In the genomic region with DNA sequence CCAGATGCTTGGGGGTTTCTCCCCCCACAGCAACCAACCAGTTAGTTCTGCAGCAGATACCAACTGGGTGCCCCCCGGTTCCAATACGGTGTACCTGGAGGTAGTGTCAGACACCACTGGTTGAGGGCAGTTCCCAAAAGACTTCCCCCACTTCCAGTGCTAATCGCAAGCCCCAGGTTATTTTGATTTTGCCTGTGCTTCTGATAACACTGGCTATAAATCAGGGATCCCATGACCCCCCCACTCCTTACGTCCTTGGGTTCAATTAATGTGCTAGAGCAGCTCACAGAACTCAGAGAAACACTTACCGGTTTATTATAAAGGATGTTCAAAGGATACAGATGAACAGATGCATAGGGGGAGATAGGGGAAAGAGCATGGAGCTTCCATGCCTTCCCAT, we compare ENCODE assay signal across 30 cellular contexts. TPM values are rescaled to one million over a fixed set of nuclear protein-coding genes. Genes with fewer than 3 reads are reported as not detected.
DNase-seq lines count a peak whose midpoint lies in the region; ATAC-seq and TF ChIP-seq lines count a peak whose summit lies in the region.
"Had no signal": no experiment of that assay in that cellular context is flagged by ENCODE, and none has a peak within 500 bp of the region (broad histone marks: within the 10 kb centered on the region; RNA-seq: fewer than 3 reads in every experiment).

No MANE protein-coding gene starts in this region.

- H4K8ac ChIP-seq in mesenchymal stem cell (ENCODE audit: low read length): no peak overlapping the region

- H3K4me3 ChIP-seq in mesenchymal stem cell (ENCODE audit: insufficient read depth in 1 of 2, low read depth in 1 of 2, low read length in 2 of 2) (no peak overlapping the region), vagina (no peak overlapping the region)
- H3K4me3 ChIP-seq: GM12878, smooth muscle cell, testis had no signal

- intact Hi-C loops in vagina (cut with DNase I): no loop called here

- H3K27ac ChIP-seq in mesenchymal stem cell (ENCODE audit: low read length, poor library complexity, severe bottlenecking) (no peak overlapping the region), vagina (no peak overlapping the region)
- H3K27ac ChIP-seq: HL-60, KMS-11, parathyroid adenoma, testis had no signal

- peak overlapping the region; percentile 41 for H2AK5ac ChIP-seq in mesenchymal stem cell (ENCODE audit: low read length, severe bottlenecking)

- no peak overlapping the region for H3K4me2 ChIP-seq in mesenchymal stem cell (ENCODE audit: low read length, poor library complexity, severe bottlenecking)
- H3K4me2 ChIP-seq: KMS-11, smooth muscle cell had no signal

- H3K4ac ChIP-seq in mesenchymal stem cell (ENCODE audit: low read depth in 1 of 2, low read length in 2 of 2): peak overlapping the region in 1 of 2 experiments; percentile 51

- CTCF ChIA-PET in WTC11 (lab: Charles Lee): interaction anchor here (1.9 kb wide), 1 partner anchor 13 kb away, joined by 5 read pairs; no protein-coding TSS in a partner anchor

- POLR2A ChIA-PET in WTC11 (lab: Charles Lee): no interaction called here

- peaks cover 60% of the 10 kb centered on the region for H3K4me1 Mint-ChIP-seq in activated naive CD8-positive, alpha-beta T cell (ENCODE audit: low read depth)
- H3K4me1 Mint-ChIP-seq in activated naive CD8-positive, alpha-beta T cell treated with anti-CD3 and anti-CD28 coated beads for 36 hours: peaks cover 43% of the 10 kb centered on the region
- H3K4me1 Mint-ChIP-seq in WTC11: peaks cover 14% of the 10 kb centered on the region
- peaks cover 50% of the 10 kb centered on the region for H3K4me1 Mint-ChIP-seq in stimulated activated effector memory CD8-positive, alpha-beta T cell treated with anti-CD3 and anti-CD28 coated beads, Interleukin-12 subunit alpha, Interleukin-12 subunit beta, amount 100 ng/mL, for 72 hours

- H3K4me3 Mint-ChIP-seq in activated naive CD8-positive, alpha-beta T cell: no peak overlapping the region
- H3K4me3 Mint-ChIP-seq in activated naive CD8-positive, alpha-beta T cell treated with anti-CD3 and anti-CD28 coated beads for 36 hours: no peak overlapping the region
- H3K4me3 Mint-ChIP-seq in WTC11: no peak overlapping the region
- no peak overlapping the region for H3K4me3 Mint-ChIP-seq in stimulated activated effector memory CD8-positive, alpha-beta T cell treated with anti-CD3 and anti-CD28 coated beads, Interleukin-12 subunit alpha, Interleukin-12 subunit beta, amount 100 ng/mL, for 72 hours
- H3K4me3 Mint-ChIP-seq: activated CD4-positive, alpha-beta memory T cell treated with anti-CD3 and anti-CD28 coated beads, Interleukin-2, amount 10 ng/mL, durations not matched to agents 7 days and 5 days; B cell; H9 had no signal

- no peak overlapping the region for H2BK15ac ChIP-seq in mesenchymal stem cell (ENCODE audit: low read depth, poor library complexity, severe bottlenecking)

- H3K14ac ChIP-seq in mesenchymal stem cell (ENCODE audit: low read length in 2 of 2): no peak overlapping the region

- no peak for TF ChIP-seq POLR2A in vagina (IDR thresholded peaks at IDR 0.05)

- no peaks in the 10 kb centered on the region for H3K36me3 Mint-ChIP-seq in activated naive CD8-positive, alpha-beta T cell
- H3K36me3 Mint-ChIP-seq in activated naive CD8-positive, alpha-beta T cell treated with anti-CD3 and anti-CD28 coated beads for 36 hours: peaks cover 20% of the 10 kb centered on the region
- no peaks in the 10 kb centered on the region for H3K36me3 Mint-ChIP-seq in WTC11
- H3K36me3 Mint-ChIP-seq in stimulated activated effector memory CD8-positive, alpha-beta T cell treated with anti-CD3 and anti-CD28 coated beads, Interleukin-12 subunit alpha, Interleukin-12 subunit beta, amount 100 ng/mL, for 72 hours: peaks cover 15% of the 10 kb centered on the region

- no peak overlapping the region for H3K9ac ChIP-seq in mesenchymal stem cell (ENCODE audit: low read length)
- H3K9ac ChIP-seq: KMS-11, parathyroid adenoma had no signal

- 98% methylated on average over 4 of the region's 5 CpGs for WGBS in mesenchymal stem cell

- peaks cover 1% of the 10 kb centered on the region for H3K4me1 ChIP-seq in mesenchymal stem cell (ENCODE audit: control insufficient read depth, insufficient read depth, low read depth, low read length)
- peaks cover 34% of the 10 kb centered on the region for H3K4me1 ChIP-seq in vagina
- H3K4me1 ChIP-seq: parathyroid adenoma, testis had no signal

- H3K27ac Mint-ChIP-seq in activated naive CD8-positive, alpha-beta T cell: peak overlapping the region; percentile 47
- no peak overlapping the region for H3K27ac Mint-ChIP-seq in activated naive CD8-positive, alpha-beta T cell treated with anti-CD3 and anti-CD28 coated beads for 36 hours
- H3K27ac Mint-ChIP-seq in WTC11: peak overlapping the region; percentile 46; the same call in 1 of the 2 replicates
- peak overlapping the region; percentile 52 for H3K27ac Mint-ChIP-seq in stimulated activated effector memory CD8-positive, alpha-beta T cell treated with anti-CD3 and anti-CD28 coated beads, Interleukin-12 subunit alpha, Interleukin-12 subunit beta, amount 100 ng/mL, for 72 hours
- H3K27ac Mint-ChIP-seq: activated CD4-positive, alpha-beta memory T cell treated with anti-CD3 and anti-CD28 coated beads, Interleukin-2, amount 10 ng/mL, durations not matched to agents 7 days and 5 days; B cell; brain; H9 had no signal

- TF ChIP-seq CTCF in WTC11 (IDR thresholded peaks at IDR 0.05) (no peak), vagina (IDR thresholded peaks at IDR 0.05) (no peak)

- no peaks in the 10 kb centered on the region for H3K27me3 Mint-ChIP-seq in activated naive CD8-positive, alpha-beta T cell
- no peaks in the 10 kb centered on the region for H3K27me3 Mint-ChIP-seq in activated naive CD8-positive, alpha-beta T cell treated with anti-CD3 and anti-CD28 coated beads for 36 hours
- no peaks in the 10 kb centered on the region for H3K27me3 Mint-ChIP-seq in WTC11 (ENCODE audit: low read depth)
- H3K27me3 Mint-ChIP-seq: activated CD4-positive, alpha-beta memory T cell treated with anti-CD3 and anti-CD28 coated beads, Interleukin-2, amount 10 ng/mL, durations not matched to agents 7 days and 5 days; B cell had no signal

- H3K27me3 ChIP-seq in mesenchymal stem cell (ENCODE audit: control insufficient read depth in 1 of 2, insufficient read depth in 1 of 2, low read length in 2 of 2): no peaks in the 10 kb centered on the region
- no peaks in the 10 kb centered on the region for H3K27me3 ChIP-seq in vagina
- H3K27me3 ChIP-seq: testis had no signal

- H2BK5ac ChIP-seq in mesenchymal stem cell (ENCODE audit: low read depth, low read length, poor library complexity, severe bottlenecking): no peak overlapping the region

- no peak overlapping the region for H2BK12ac ChIP-seq in mesenchymal stem cell (ENCODE audit: low read length in 2 of 2)

- no peak overlapping the region for H4K91ac ChIP-seq in mesenchymal stem cell (ENCODE audit: low read length)

- no peaks in the 10 kb centered on the region for H3K9me3 ChIP-seq in mesenchymal stem cell (ENCODE audit: control insufficient read depth, low read length)
- no peaks in the 10 kb centered on the region for H3K9me3 ChIP-seq in vagina
- H3K9me3 ChIP-seq: testis had no signal

- DNase-seq in activated naive CD8-positive, alpha-beta T cell treated with anti-CD3 and anti-CD28 coated beads for 36 hours: no peak
- no peak for DNase-seq in WTC11 (ENCODE audit: low spot score)
- no peak for DNase-seq in mesenchymal stem cell
- DNase-seq in stimulated activated effector memory CD8-positive, alpha-beta T cell treated with anti-CD3 and anti-CD28 coated beads, Interleukin-12 subunit alpha, Interleukin-12 subunit beta, amount 100 ng/mL, for 72 hours (ENCODE audit: low spot score in 2 of 2): no peak
- DNase-seq in NCI-H2196 (lab: John Stamatoyannopoulos, UW; ENCODE audit: unreplicated experiment): no peak
- DNase-seq in vagina (ENCODE audit: extremely low spot score in 2 of 2): no peak
- DNase-seq: activated CD4-positive, alpha-beta memory T cell treated with anti-CD3 and anti-CD28 coated beads, Interleukin-2, amount 10 ng/mL, durations not matched to agents 7 days and 5 days; activated CD4-positive, CD25-positive, alpha-beta regulatory T cell treated with anti-CD3 and anti-CD28 coated beads, Interleukin-2, amount 50 U/mL, for 72 hours; activated effector memory CD4-positive, alpha-beta T cell treated with anti-CD3 and anti-CD28 coated beads, Interleukin-2, amount 50 U/mL, for 16 hours; EL; foreskin melanocyte; H9; kidney; MM.1S; NCI-H1930; NCI-H526; stimulated activated naive CD4-positive, alpha-beta T cell treated with Interleukin-2 at 50 U/mL for 16 hours; T-helper 2 cell; testis had no signal

- ATAC-seq in WTC11: no peak
- no peak for ATAC-seq in stimulated activated effector memory CD8-positive, alpha-beta T cell treated with anti-CD3 and anti-CD28 coated beads, Interleukin-12 subunit alpha, Interleukin-12 subunit beta, amount 100 ng/mL, for 72 hours
- ATAC-seq: Right ventricle myocardium inferior, SK-N-SH treated with all-trans-retinoic acid at 6 μM for 48 hours had no signal

- peaks cover 5% of the 10 kb centered on the region for H3K79me1 ChIP-seq in mesenchymal stem cell (replicated peaks; ENCODE audit: low read length, poor library complexity, severe bottlenecking)

- peak overlapping the region; percentile 58 for H2BK120ac ChIP-seq in mesenchymal stem cell (ENCODE audit: low read depth, low read length)

- H2AFZ ChIP-seq in mesenchymal stem cell (ENCODE audit: low read depth, low read length): no peak overlapping the region
- H2AFZ ChIP-seq: parathyroid adenoma had no signal

- no peak overlapping the region for H3K23ac ChIP-seq in mesenchymal stem cell (ENCODE audit: low read length in 2 of 2)

- H3K18ac ChIP-seq in mesenchymal stem cell (ENCODE audit: low read depth in 1 of 2, low read length in 2 of 2): peak overlapping the region in 1 of 2 experiments; percentile 62

- peaks cover 0 to 6% of the 10 kb centered on the region in 2 experiments for H3K36me3 ChIP-seq in mesenchymal stem cell (ENCODE audit: control insufficient read depth in 1 of 2, insufficient read depth in 2 of 2, low read depth in 1 of 2, low read length in 2 of 2)
- no peaks in the 10 kb centered on the region for H3K36me3 ChIP-seq in vagina

- H3K9me3 Mint-ChIP-seq in activated naive CD8-positive, alpha-beta T cell (ENCODE audit: low read depth): no peaks in the 10 kb centered on the region
- H3K9me3 Mint-ChIP-seq in activated naive CD8-positive, alpha-beta T cell treated with anti-CD3 and anti-CD28 coated beads for 36 hours: peaks cover 3% of the 10 kb centered on the region
- H3K9me3 Mint-ChIP-seq in WTC11: no peaks in the 10 kb centered on the region
- no peaks in the 10 kb centered on the region for H3K9me3 Mint-ChIP-seq in stimulated activated effector memory CD8-positive, alpha-beta T cell treated with anti-CD3 and anti-CD28 coated beads, Interleukin-12 subunit alpha, Interleukin-12 subunit beta, amount 100 ng/mL, for 72 hours
- H3K9me3 Mint-ChIP-seq: activated CD4-positive, alpha-beta memory T cell treated with anti-CD3 and anti-CD28 coated beads, Interleukin-2, amount 10 ng/mL, durations not matched to agents 7 days and 5 days; brain; H9; neural crest cell had no signal

RNA-seq across cellular contexts. Expression of a gene that starts 5.5 kb away (rescaled TPM):
- 10 to 100 TPM; 18.5 to 20.8 TPM for total RNA-seq in activated naive CD8-positive, alpha-beta T cell treated with anti-CD3 and anti-CD28 coated beads for 36 hours
- total RNA-seq in WTC11 (2021) (29.1 to 30.3 TPM (median 30.0 TPM) in 3 replicates), vagina (19.6 TPM)
- 48.6 TPM for polyA plus RNA-seq in mesenchymal stem cell (2013, experiment 1 of 2)
- polyA plus RNA-seq in mesenchymal stem cell (2013, experiment 2 of 2): 46.9 TPM

RNA-seq across cellular contexts. Expression of a gene that starts 13.5 kb away (rescaled TPM):
- 10 to 100 TPM; 12.1 to 13.1 TPM for total RNA-seq in activated naive CD8-positive, alpha-beta T cell treated with anti-CD3 and anti-CD28 coated beads for 36 hours
- 10.3 to 12.8 TPM (median 12.7 TPM) in 3 replicates for total RNA-seq in WTC11 (2021)
- polyA plus RNA-seq in mesenchymal stem cell (2013, experiment 1 of 2): 7.6 TPM
- 8.3 TPM for polyA plus RNA-seq in mesenchymal stem cell (2013, experiment 2 of 2)
- 14.7 TPM for total RNA-seq in vagina
